Comparison of ENCODE assay signal across 29 cellular contexts in the genomic region with DNA sequence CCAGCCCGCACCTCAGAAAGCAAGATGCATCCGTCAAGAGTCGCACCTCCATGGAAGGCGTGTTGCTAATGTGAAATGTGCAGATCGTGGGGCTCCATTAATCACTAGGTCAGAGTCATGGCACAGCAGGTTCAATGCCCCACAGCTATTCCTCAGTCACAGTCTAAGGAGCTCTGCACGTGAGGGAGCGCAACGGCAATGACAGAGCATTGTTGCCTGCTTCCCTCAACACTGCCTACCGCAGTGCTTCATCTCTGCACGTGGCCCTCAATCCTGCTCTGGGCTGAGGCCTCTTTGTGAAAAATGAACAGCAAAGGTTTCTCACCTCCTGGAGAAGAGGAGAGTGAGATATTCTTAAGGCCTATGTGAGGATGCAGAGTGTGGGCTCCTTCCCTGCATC.
"Had no signal": no experiment of that assay in that cellular context is flagged by ENCODE, and none has a peak within 500 bp of the region (broad histone marks: within the 10 kb centered on the region; RNA-seq: fewer than 3 reads in every experiment).

No MANE protein-coding gene starts in this region.

- H3K4me3 Mint-ChIP-seq: activated T-cell treated with anti-CD3 and anti-CD28 coated beads, Interleukin-2, amount 50 U/mL, for 72 hours; memory B cell; naive thymus-derived CD8-positive, alpha-beta T cell; neural progenitor cell; stimulated activated naive B cell treated with anti-CD40 and anti-IgM and Interleukin-4, amounts not matched to agents 10 μg/mL and 1 μg/mL and 100 μg/mL, for 72 hours; T-helper 1 cell treated with Interleukin-12 subunit alpha and Interleukin-12 subunit beta and Interleukin-4 antibody, amounts not matched to agents 30 μg/mL and 1 μg/mL, for 36 hours had no signal

- H3K36me3 ChIP-seq: esophagus squamous epithelium, neural progenitor cell, stomach, thyroid gland, upper lobe of left lung, vagina had no signal

- H3K4me1 Mint-ChIP-seq: memory B cell; naive thymus-derived CD8-positive, alpha-beta T cell; neural progenitor cell; stimulated activated naive B cell treated with anti-CD40 and anti-IgM and Interleukin-4, amounts not matched to agents 10 μg/mL and 1 μg/mL and 100 μg/mL, for 72 hours had no signal

- H3K9ac ChIP-seq: neural progenitor cell had no signal

- H3K27ac ChIP-seq: body of pancreas, esophagus squamous epithelium, hepatocyte, neural progenitor cell, stomach, thyroid gland, upper lobe of left lung, vagina, VCaP had no signal

- H3K9me3 Mint-ChIP-seq: activated T-cell treated with anti-CD3 and anti-CD28 coated beads, Interleukin-2, amount 50 U/mL, for 72 hours; naive thymus-derived CD8-positive, alpha-beta T cell; neural progenitor cell; T-helper 1 cell treated with Interleukin-12 subunit alpha and Interleukin-12 subunit beta and Interleukin-4 antibody, amounts not matched to agents 30 μg/mL and 1 μg/mL, for 36 hours had no signal

- H2AFZ ChIP-seq: hepatocyte, neural progenitor cell had no signal

- H3K27ac Mint-ChIP-seq: activated naive CD4-positive, alpha-beta T cell treated with anti-CD3 and anti-CD28 coated beads, Interleukin-2, amount 50 U/mL, for 72 hours; activated T-cell treated with anti-CD3 and anti-CD28 coated beads, Interleukin-2, amount 50 U/mL, for 72 hours; memory B cell; naive thymus-derived CD8-positive, alpha-beta T cell; neural progenitor cell; stimulated activated naive B cell treated with anti-CD40 and anti-IgM and Interleukin-4, amounts not matched to agents 10 μg/mL and 1 μg/mL and 100 μg/mL, for 72 hours; T-helper 1 cell treated with Interleukin-12 subunit alpha and Interleukin-12 subunit beta and Interleukin-4 antibody, amounts not matched to agents 30 μg/mL and 1 μg/mL, for 36 hours had no signal

- H3K4me3 ChIP-seq: body of pancreas, esophagus squamous epithelium, hepatocyte, neural progenitor cell, stomach, thyroid gland, upper lobe of left lung, vagina had no signal

- H3K27me3 ChIP-seq: body of pancreas, neural progenitor cell, stomach, thyroid gland, upper lobe of left lung, vagina had no signal

- DNase-seq: activated CD4-positive, alpha-beta T cell treated with anti-CD3 and anti-CD28 coated beads for 4 hours; activated CD4-positive, alpha-beta T cell treated with anti-CD3 and anti-CD28 coated beads, Interleukin-2, amount 50 U/mL, for 4 hours; activated naive CD4-positive, alpha-beta T cell; activated T-cell treated with anti-CD3 and anti-CD28 coated beads for 4 hours; activated T-cell treated with anti-CD3 and anti-CD28 coated beads, Interleukin-2, amount 50 U/mL, for 72 hours; anterior cingulate cortex; body of pancreas; central memory CD4-positive, alpha-beta T cell; esophagus squamous epithelium; glutamatergic neuron; left colon; naive thymus-derived CD8-positive, alpha-beta T cell; occipital lobe; posterior cingulate gyrus; right cardiac atrium; stimulated activated CD4-positive, alpha-beta T cell treated with anti-CD3 and anti-CD28 coated beads, Interleukin-15, amount 100 ng/mL, for 24 hours; stimulated activated CD4-positive, alpha-beta T cell treated with anti-CD3 and anti-CD28 coated beads, Interleukin-2, amount 100 ng/mL, for 24 hours; stimulated activated naive B cell treated with anti-CD40 and anti-IgM and Interleukin-4, amounts not matched to agents 10 μg/mL and 1 μg/mL and 100 μg/mL, for 72 hours; stomach; T-helper 9 cell; thyroid gland; upper lobe of left lung had no signal

- H3K36me3 Mint-ChIP-seq: activated naive CD4-positive, alpha-beta T cell treated with anti-CD3 and anti-CD28 coated beads, Interleukin-2, amount 50 U/mL, for 72 hours; memory B cell; naive thymus-derived CD8-positive, alpha-beta T cell; neural progenitor cell; stimulated activated naive B cell treated with anti-CD40 and anti-IgM and Interleukin-4, amounts not matched to agents 10 μg/mL and 1 μg/mL and 100 μg/mL, for 72 hours had no signal

- H3K27me3 Mint-ChIP-seq: memory B cell; stimulated activated naive B cell treated with anti-CD40 and anti-IgM and Interleukin-4, amounts not matched to agents 10 μg/mL and 1 μg/mL and 100 μg/mL, for 72 hours had no signal

- H3K4me1 ChIP-seq: body of pancreas, esophagus squamous epithelium, neural progenitor cell, stomach, thyroid gland, upper lobe of left lung, vagina had no signal

- H3K4me2 ChIP-seq: hepatocyte, neural progenitor cell had no signal

- H3K79me2 ChIP-seq: hepatocyte had no signal

- H3K9me3 ChIP-seq: body of pancreas, esophagus squamous epithelium, stomach, thyroid gland, upper lobe of left lung, vagina had no signal

- ATAC-seq: activated naive CD4-positive, alpha-beta T cell treated with anti-CD3 and anti-CD28 coated beads, Interleukin-2, amount 50 U/mL, for 72 hours; activated T-cell treated with anti-CD3 and anti-CD28 coated beads, Interleukin-2, amount 50 U/mL, for 72 hours; body of pancreas; left colon; naive thymus-derived CD8-positive, alpha-beta T cell; right cardiac atrium; stimulated activated naive B cell treated with anti-CD40 and anti-IgM and Interleukin-4, amounts not matched to agents 10 μg/mL and 1 μg/mL and 100 μg/mL, for 72 hours had no signal
